Comparison of ENCODE assay signal across 8 cellular contexts in the genomic region with DNA sequence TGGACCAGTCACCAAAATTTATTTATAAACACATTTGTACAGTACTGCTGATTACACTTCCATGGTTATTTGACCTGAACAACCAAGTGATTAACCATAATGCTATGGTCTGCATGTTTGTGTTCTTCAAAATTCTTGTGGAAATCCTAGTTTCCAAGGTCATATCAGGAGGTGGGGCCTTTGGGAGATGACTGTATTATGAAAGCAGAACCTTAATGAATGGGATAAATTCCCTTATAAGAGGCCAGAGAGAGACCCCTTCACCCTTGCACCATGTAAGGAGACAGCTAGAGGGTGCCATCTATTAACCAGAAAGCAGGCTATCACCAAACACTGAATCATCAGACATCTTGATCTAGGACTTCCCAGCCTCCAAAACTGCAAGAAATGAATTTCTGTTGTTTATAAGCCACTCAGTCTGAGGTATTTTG. TPM values are rescaled to one million over a fixed set of nuclear protein-coding genes. Genes with fewer than 3 reads are reported as not detected.
A peak's percentile ranks its signal among the peaks of the same experiment; 100 is the strongest.
DNase-seq lines count a peak whose midpoint lies in the region; ATAC-seq and TF ChIP-seq lines count a peak whose summit lies in the region.

No MANE protein-coding gene starts in this region.

- 0 out of 2 replicates have a peak, but pooled peaks cover 3% of the 10 kb centered on the region for H4K20me1 ChIP-seq in GM23338 (replicated peaks; ENCODE audit: insufficient read depth)

- H3F3A ChIP-seq in GM23338 (replicated peaks; ENCODE audit: low read depth), result peaks cover 7% of the 10 kb centered on the region; the same call in 1 of the 2 replicates

- peak in 1 of 2 experiments; percentile 24 for DNase-seq in Caco-2
- DNase-seq in GM23338 (ENCODE audit: low spot score), result peak; percentile 50
- DNase-seq in SK-MEL-5 (ENCODE audit: low read depth, low spot score), result peak; percentile 76
- DNase-seq in esophagus muscularis mucosa (ENCODE audit: extremely low spot score), result no peak
- peak; percentile 5 for DNase-seq in skeletal muscle cell (ENCODE audit: low read depth)
- DNase-seq in OCI-M2 (lab: John Stamatoyannopoulos, UW; ENCODE audit: unreplicated experiment), result no peak

- no peaks in the 10 kb centered on the region for H3K27me3 ChIP-seq in Caco-2 (replicated peaks; ENCODE audit: control insufficient read depth, insufficient read depth, low read length)
- peaks cover 15% of the 10 kb centered on the region for H3K27me3 ChIP-seq in GM23338 (ENCODE audit: insufficient read depth)
- H3K27me3 ChIP-seq in esophagus muscularis mucosa, result no peaks in the 10 kb centered on the region

- peaks cover 3% of the 10 kb centered on the region; the same call in 1 of the 2 replicates for H3K9me3 ChIP-seq in Caco-2
- no peaks in the 10 kb centered on the region for H3K9me3 ChIP-seq in esophagus muscularis mucosa

- H3K36me3 Mint-ChIP-seq in Caco-2 (ENCODE audit: insufficient read depth, unreplicated experiment), result peaks cover 21% of the 10 kb centered on the region
- peaks cover 14% of the 10 kb centered on the region; the same call in 2 of the 3 replicates for H3K36me3 Mint-ChIP-seq in GM23338 (ENCODE audit: low read depth)

- no peaks in the 10 kb centered on the region for H3K36me3 ChIP-seq in Caco-2 (ENCODE audit: control insufficient read depth, insufficient read depth, low read length)
- H3K36me3 ChIP-seq in GM23338 (ENCODE audit: insufficient read depth), result no peaks in the 10 kb centered on the region
- H3K36me3 ChIP-seq in esophagus muscularis mucosa, result peaks cover 0 to 4% (median 0%) of the 10 kb centered on the region in 4 donors

- no peak overlapping the region for H2AFZ ChIP-seq in GM23338

- TF ChIP-seq POLR2A in esophagus muscularis mucosa (IDR thresholded peaks at IDR 0.05; ENCODE audit: low read depth), result no peak

- H3K27ac Mint-ChIP-seq in Caco-2 (ENCODE audit: unreplicated experiment) (no peak overlapping the region), GM23338 (no peak overlapping the region)

- no peak for ATAC-seq in GM23338
- no peak for ATAC-seq in GM21360 (IDR thresholded peaks at IDR 0.05; ENCODE audit: unreplicated experiment)
- ATAC-seq in HG03108 (IDR thresholded peaks at IDR 0.05; ENCODE audit: unreplicated experiment), result no peak

- no peak for TF ChIP-seq EP300 in esophagus muscularis mucosa (IDR thresholded peaks at IDR 0.05)

- H3K4me1 Mint-ChIP-seq in Caco-2 (ENCODE audit: low read depth, unreplicated experiment) (peaks cover 38% of the 10 kb centered on the region), GM23338 (peaks cover 21% of the 10 kb centered on the region)

- H3K9me3 Mint-ChIP-seq in Caco-2 (ENCODE audit: unreplicated experiment) (peaks cover 12% of the 10 kb centered on the region), GM23338 (peaks cover 16% of the 10 kb centered on the region)

- CTCF ChIA-PET in Caco-2 (lab: Charles Lee), result no interaction called here

- H3K4me1 ChIP-seq in Caco-2, result peaks cover 45% of the 10 kb centered on the region
- peaks cover 19% of the 10 kb centered on the region for H3K4me1 ChIP-seq in GM23338 (ENCODE audit: insufficient read depth)
- H3K4me1 ChIP-seq in esophagus muscularis mucosa, result peaks cover 9 to 32% (median 29%) of the 10 kb centered on the region in 4 donors

- POLR2A ChIA-PET in Caco-2 (lab: Charles Lee), result interaction anchor here (0.6 kb wide), 1 partner anchor 567 kb away, joined by 3 read pairs; a partner anchor contains a TSS

- no TSS peak for BruUV-seq in Caco-2 (replicated peaks; lab: Mats Ljungman, UMichigan)

- peak overlapping the region; percentile 86 for H3K4me3 Mint-ChIP-seq in Caco-2 (ENCODE audit: unreplicated experiment)
- H3K4me3 Mint-ChIP-seq in GM23338, result peak overlapping the region; percentile 89; the same call in 2 of the 3 replicates

- H3K27me3 Mint-ChIP-seq in Caco-2 (ENCODE audit: insufficient read depth, unreplicated experiment) (no peaks in the 10 kb centered on the region), GM23338 (ENCODE audit: insufficient read depth, low read depth, poor library complexity) (peaks cover 13% of the 10 kb centered on the region)

- H3K4me3 ChIP-seq in Caco-2 (ENCODE audit: low read depth, low read length), result peak overlapping the region; percentile 5; the same call in 1 of the 2 replicates
- H3K4me3 ChIP-seq in GM23338, result no peak overlapping the region
- no peak overlapping the region for H3K4me3 ChIP-seq in esophagus muscularis mucosa
- no peak overlapping the region for H3K4me3 ChIP-seq in skeletal muscle cell (ENCODE audit: low read depth, low read length)

- H3K27ac ChIP-seq in GM23338 (ENCODE audit: low read depth) (no peak overlapping the region), esophagus muscularis mucosa (replicated peaks in 1 of 4) (peak overlapping the region; percentile 91 to 95 (median 94))

- peaks cover 7% of the 10 kb centered on the region for H3K79me2 ChIP-seq in GM23338 (replicated peaks; ENCODE audit: insufficient read depth)

- TF ChIP-seq CTCF in Caco-2 (IDR thresholded peaks at IDR 0.05; ENCODE audit: insufficient read depth in 1 of 2, low read depth in 1 of 2, low read length in 1 of 2, severe bottlenecking in 1 of 2, unreplicated experiment in 1 of 2), result peak in 1 of 2 experiments; percentile 47
- TF ChIP-seq CTCF in GM23338 (conservative IDR thresholded peaks at IDR 0.05; ENCODE audit: low read depth in 2 of 2), result peak; percentile 52 to 60
- peak in 2 of 3 experiments; percentile 6 to 18 for TF ChIP-seq CTCF in esophagus muscularis mucosa (IDR thresholded peaks at IDR 0.05)

- no peaks in the 10 kb centered on the region for H3K9me2 ChIP-seq in GM23338 (ENCODE audit: insufficient read depth)

- H3K4me2 ChIP-seq in GM23338, result no peak overlapping the region

- intact Hi-C loops in Caco-2 (cut with micrococcal nuclease; ENCODE audit: unreplicated experiment), result no loop called here
- intact Hi-C loops in esophagus muscularis mucosa (cut with DNase I), result no loop called here

- in situ Hi-C loops in SK-MEL-5 (cut with HindIII; ENCODE audit: low pct_unique_long_range_greater_than_20kb, low sequenced_read_pairs), result no loop called here

TF ChIP-seq in GM23338, 12 proteins besides CTCF, POLR2A, EP300 and RAD21:
- no peak for TF ChIP-seq POLR2AphosphoS5 (IDR thresholded peaks at IDR 0.05; ENCODE audit: low read depth)
- TF ChIP-seq EZH2 (IDR thresholded peaks at IDR 0.05; ENCODE audit: low read depth, unreplicated experiment), result no peak
- no peak for TF ChIP-seq ZNF114 (CRISPR knock-in tag; IDR thresholded peaks at IDR 0.05)
- TF ChIP-seq, protein P1, sequence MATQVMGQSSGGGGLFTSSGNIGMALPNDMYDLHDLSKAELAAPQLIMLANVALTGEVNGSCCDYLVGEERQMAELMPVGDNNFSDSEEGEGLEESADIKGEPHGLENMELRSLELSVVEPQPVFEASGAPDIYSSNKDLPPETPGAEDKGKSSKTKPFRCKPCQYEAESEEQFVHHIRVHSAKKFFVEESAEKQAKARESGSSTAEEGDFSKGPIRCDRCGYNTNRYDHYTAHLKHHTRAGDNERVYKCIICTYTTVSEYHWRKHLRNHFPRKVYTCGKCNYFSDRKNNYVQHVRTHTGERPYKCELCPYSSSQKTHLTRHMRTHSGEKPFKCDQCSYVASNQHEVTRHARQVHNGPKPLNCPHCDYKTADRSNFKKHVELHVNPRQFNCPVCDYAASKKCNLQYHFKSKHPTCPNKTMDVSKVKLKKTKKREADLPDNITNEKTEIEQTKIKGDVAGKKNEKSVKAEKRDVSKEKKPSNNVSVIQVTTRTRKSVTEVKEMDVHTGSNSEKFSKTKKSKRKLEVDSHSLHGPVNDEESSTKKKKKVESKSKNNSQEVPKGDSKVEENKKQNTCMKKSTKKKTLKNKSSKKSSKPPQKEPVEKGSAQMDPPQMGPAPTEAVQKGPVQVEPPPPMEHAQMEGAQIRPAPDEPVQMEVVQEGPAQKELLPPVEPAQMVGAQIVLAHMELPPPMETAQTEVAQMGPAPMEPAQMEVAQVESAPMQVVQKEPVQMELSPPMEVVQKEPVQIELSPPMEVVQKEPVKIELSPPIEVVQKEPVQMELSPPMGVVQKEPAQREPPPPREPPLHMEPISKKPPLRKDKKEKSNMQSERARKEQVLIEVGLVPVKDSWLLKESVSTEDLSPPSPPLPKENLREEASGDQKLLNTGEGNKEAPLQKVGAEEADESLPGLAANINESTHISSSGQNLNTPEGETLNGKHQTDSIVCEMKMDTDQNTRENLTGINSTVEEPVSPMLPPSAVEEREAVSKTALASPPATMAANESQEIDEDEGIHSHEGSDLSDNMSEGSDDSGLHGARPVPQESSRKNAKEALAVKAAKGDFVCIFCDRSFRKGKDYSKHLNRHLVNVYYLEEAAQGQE (IDR thresholded peaks at IDR 0.05; ENCODE audit: unreplicated experiment), result no peak
- no peak for TF ChIP-seq JUNB (IDR thresholded peaks at IDR 0.05; ENCODE audit: unreplicated experiment)
- TF ChIP-seq CREB1 (CRISPR knock-in tag; IDR thresholded peaks at IDR 0.05; ENCODE audit: low read depth), result no peak
- TF ChIP-seq, protein P2, sequence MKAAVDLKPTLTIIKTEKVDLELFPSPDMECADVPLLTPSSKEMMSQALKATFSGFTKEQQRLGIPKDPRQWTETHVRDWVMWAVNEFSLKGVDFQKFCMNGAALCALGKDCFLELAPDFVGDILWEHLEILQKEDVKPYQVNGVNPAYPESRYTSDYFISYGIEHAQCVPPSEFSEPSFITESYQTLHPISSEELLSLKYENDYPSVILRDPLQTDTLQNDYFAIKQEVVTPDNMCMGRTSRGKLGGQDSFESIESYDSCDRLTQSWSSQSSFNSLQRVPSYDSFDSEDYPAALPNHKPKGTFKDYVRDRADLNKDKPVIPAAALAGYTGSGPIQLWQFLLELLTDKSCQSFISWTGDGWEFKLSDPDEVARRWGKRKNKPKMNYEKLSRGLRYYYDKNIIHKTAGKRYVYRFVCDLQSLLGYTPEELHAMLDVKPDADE (IDR thresholded peaks at IDR 0.05), result no peak
- TF ChIP-seq EZH2phosphoT487 (IDR thresholded peaks at IDR 0.05; ENCODE audit: unreplicated experiment), result no peak

RNA-seq across cellular contexts. Expression of a gene that starts 1.9 kb away (rescaled TPM):
- 24.6 and 28.3 TPM in 2 replicates for total RNA-seq in Caco-2 (2022)
- total RNA-seq in GM23338 (2014; rRNA removed; shearing (Covaris generic)), result 9.1 and 15.0 TPM in 2 replicates
- 10.9 and 17.6 TPM in 2 replicates for polyA plus RNA-seq in GM23338 (2016; fragmentation: Nextera tagmentation; extraction: Ambion mirVana)
- total RNA-seq in SK-MEL-5 (2014; rRNA removed; shearing (Covaris generic)), result 11.8 and 12.7 TPM in 2 replicates
- 6.3 and 9.9 TPM in 2 replicates for polyA plus RNA-seq in SK-MEL-5 (2015; cell fraction: cytosol; rRNA removed)
- 21.4 and 23.0 TPM in 2 replicates for polyA plus RNA-seq in SK-MEL-5 (2015; cell fraction: nucleus; rRNA removed)
- 10 to 100 TPM; 18.7 to 22.4 (median 19.2) TPM for total RNA-seq in esophagus muscularis mucosa

RNA-seq across cellular contexts. Expression of a gene that starts 28.3 kb away (rescaled TPM):
- 72.8 and 73.7 TPM in 2 replicates for total RNA-seq in Caco-2 (2022)
- 170 and 201 TPM in 2 replicates for total RNA-seq in GM23338 (2014; rRNA removed; shearing (Covaris generic))
- 303 and 327 TPM in 2 replicates for polyA plus RNA-seq in GM23338 (2016; fragmentation: Nextera tagmentation; extraction: Ambion mirVana)
- total RNA-seq in SK-MEL-5 (2014; rRNA removed; shearing (Covaris generic)), result 114 and 132 TPM in 2 replicates
- polyA plus RNA-seq in SK-MEL-5 (2015; cell fraction: cytosol; rRNA removed), result 188 and 249 TPM in 2 replicates
- polyA plus RNA-seq in SK-MEL-5 (2015; cell fraction: nucleus; rRNA removed), result 62.4 and 78.2 TPM in 2 replicates
- 10 to 100 TPM; 35.6 to 55.6 (median 43.0) TPM for total RNA-seq in esophagus muscularis mucosa

Comparison
In these comparisons a context has a peak if more than half of its experiments do, and no peak if none do; other contexts are left out.
1. DNase-seq: peak in GM23338 (single experiment), SK-MEL-5 (single experiment) and skeletal muscle cell (single experiment); none in esophagus muscularis mucosa (single experiment) and OCI-M2 (single experiment).